ENCODE assay signal across 1 cellular context in the genomic region with DNA sequence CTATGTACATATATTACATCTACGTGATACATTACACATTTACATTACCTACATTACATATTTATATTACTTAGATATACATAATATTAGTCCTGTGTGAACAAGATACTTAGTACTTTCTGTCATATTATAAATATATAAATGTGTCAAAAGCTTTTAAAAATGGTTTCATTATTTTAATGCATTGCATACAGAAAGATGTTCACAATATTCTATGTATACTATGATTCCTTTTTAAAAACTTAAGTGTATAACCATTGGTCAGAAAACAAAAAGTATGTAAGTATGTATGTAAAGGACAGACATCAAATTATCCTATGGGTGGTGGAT.
TF ChIP-seq lines count a peak whose summit lies in the region.

No MANE protein-coding gene starts in this region.

TF ChIP-seq in GM23338, 12 proteins besides CTCF, POLR2A, EP300 and RAD21 (continued from another document):
- TF ChIP-seq, protein P1, sequence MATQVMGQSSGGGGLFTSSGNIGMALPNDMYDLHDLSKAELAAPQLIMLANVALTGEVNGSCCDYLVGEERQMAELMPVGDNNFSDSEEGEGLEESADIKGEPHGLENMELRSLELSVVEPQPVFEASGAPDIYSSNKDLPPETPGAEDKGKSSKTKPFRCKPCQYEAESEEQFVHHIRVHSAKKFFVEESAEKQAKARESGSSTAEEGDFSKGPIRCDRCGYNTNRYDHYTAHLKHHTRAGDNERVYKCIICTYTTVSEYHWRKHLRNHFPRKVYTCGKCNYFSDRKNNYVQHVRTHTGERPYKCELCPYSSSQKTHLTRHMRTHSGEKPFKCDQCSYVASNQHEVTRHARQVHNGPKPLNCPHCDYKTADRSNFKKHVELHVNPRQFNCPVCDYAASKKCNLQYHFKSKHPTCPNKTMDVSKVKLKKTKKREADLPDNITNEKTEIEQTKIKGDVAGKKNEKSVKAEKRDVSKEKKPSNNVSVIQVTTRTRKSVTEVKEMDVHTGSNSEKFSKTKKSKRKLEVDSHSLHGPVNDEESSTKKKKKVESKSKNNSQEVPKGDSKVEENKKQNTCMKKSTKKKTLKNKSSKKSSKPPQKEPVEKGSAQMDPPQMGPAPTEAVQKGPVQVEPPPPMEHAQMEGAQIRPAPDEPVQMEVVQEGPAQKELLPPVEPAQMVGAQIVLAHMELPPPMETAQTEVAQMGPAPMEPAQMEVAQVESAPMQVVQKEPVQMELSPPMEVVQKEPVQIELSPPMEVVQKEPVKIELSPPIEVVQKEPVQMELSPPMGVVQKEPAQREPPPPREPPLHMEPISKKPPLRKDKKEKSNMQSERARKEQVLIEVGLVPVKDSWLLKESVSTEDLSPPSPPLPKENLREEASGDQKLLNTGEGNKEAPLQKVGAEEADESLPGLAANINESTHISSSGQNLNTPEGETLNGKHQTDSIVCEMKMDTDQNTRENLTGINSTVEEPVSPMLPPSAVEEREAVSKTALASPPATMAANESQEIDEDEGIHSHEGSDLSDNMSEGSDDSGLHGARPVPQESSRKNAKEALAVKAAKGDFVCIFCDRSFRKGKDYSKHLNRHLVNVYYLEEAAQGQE (IDR thresholded peaks at IDR 0.05; ENCODE audit: unreplicated experiment) = no peak
- no peak for TF ChIP-seq STAT1 (IDR thresholded peaks at IDR 0.05; ENCODE audit: unreplicated experiment)
